Comparison of ENCODE assay signal across 9 cellular contexts in genomic region chr12:103933237-103933636, GRCh38. TPM values are rescaled to one million over a fixed set of nuclear protein-coding genes. Genes with fewer than 3 reads are reported as not detected.
A peak's percentile ranks its signal among the peaks of the same experiment; 100 is the strongest.
DNase-seq lines count a peak whose midpoint lies in the region; ATAC-seq and TF ChIP-seq lines count a peak whose summit lies in the region.
"Had no signal": no experiment of that assay in that cellular context is flagged by ENCODE, and none has a peak within 500 bp of the region (broad histone marks: within the 10 kb centered on the region; RNA-seq: fewer than 3 reads in every experiment).

No MANE protein-coding gene starts in this region.

- peak overlapping the region; percentile 91 for H3K27ac ChIP-seq in CD4-positive, alpha-beta memory T cell (ENCODE audit: low read depth, low read length)
- no peak overlapping the region for H3K27ac ChIP-seq in HEK293 (ENCODE audit: extremely low read depth, low read depth, low read length)

- H3K27me3 ChIP-seq in CD4-positive, alpha-beta memory T cell (ENCODE audit: insufficient read depth, low read length), result no peaks in the 10 kb centered on the region

- H3K36me3 Mint-ChIP-seq in CD4-positive, alpha-beta memory T cell, result peaks cover 30 to 78% of the 10 kb centered on the region in 2 donors
- H3K36me3 Mint-ChIP-seq in nephron (ENCODE audit: low read depth), result peaks cover 54% of the 10 kb centered on the region
- peaks cover 97% of the 10 kb centered on the region for H3K36me3 Mint-ChIP-seq in effector memory CD8-positive, alpha-beta T cell (ENCODE audit: insufficient read depth)

- H3K9me3 Mint-ChIP-seq in CD4-positive, alpha-beta memory T cell, result peaks cover 0 to 3% (median 0%) of the 10 kb centered on the region in 8 donors
- H3K9me3 Mint-ChIP-seq in nephron, result no peaks in the 10 kb centered on the region
- no peaks in the 10 kb centered on the region for H3K9me3 Mint-ChIP-seq in effector memory CD8-positive, alpha-beta T cell

- DNase-seq in CD4-positive, alpha-beta memory T cell, result no peak
- DNase-seq in astrocyte of the hippocampus (ENCODE audit: low read depth, low spot score), result peak; percentile 13
- no peak for DNase-seq in midbrain (lab: John Stamatoyannopoulos, UW)
- DNase-seq in NCI-H524 (lab: John Stamatoyannopoulos, UW), result no peak
- DNase-seq in NCI-H1694 treated with DMSO at 0.1 percent for 48 hours (lab: John Stamatoyannopoulos, UW), result no peak
- no peak for DNase-seq in effector memory CD8-positive, alpha-beta T cell
- DNase-seq: occipital lobe had no signal

- H3K4me1 ChIP-seq in CD4-positive, alpha-beta memory T cell (ENCODE audit: insufficient read depth, low read length), result peaks cover 67% of the 10 kb centered on the region
- peaks cover 10% of the 10 kb centered on the region for H3K4me1 ChIP-seq in HEK293 (ENCODE audit: control insufficient read depth, insufficient read depth, low read length)

- TF ChIP-seq CTCF in HEK293 (tag by site-specific recombination; IDR thresholded peaks at IDR 0.05) (no peak), nephron (IDR thresholded peaks at IDR 0.05; ENCODE audit: unreplicated experiment in 3 of 3) (no peak)

- peaks cover 40 to 81% (median 54%) of the 10 kb centered on the region in 4 donors for H3K4me1 Mint-ChIP-seq in CD4-positive, alpha-beta memory T cell
- H3K4me1 Mint-ChIP-seq in nephron, result peaks cover 52% of the 10 kb centered on the region
- H3K4me1 Mint-ChIP-seq in effector memory CD8-positive, alpha-beta T cell (ENCODE audit: low read depth in 2 of 2), result peaks cover 44 to 52% of the 10 kb centered on the region in 2 donors

- intact Hi-C loops in CD4-positive, alpha-beta memory T cell (cut with micrococcal nuclease), result loop anchor here (5.0 to 10.0 kb wide), 2 partner anchors 352 to 1174 kb away; partner anchors contain the start of gene WASHC4

- H3K4me3 ChIP-seq in CD4-positive, alpha-beta memory T cell (ENCODE audit: low read length in 2 of 2), result no peak overlapping the region
- H3K4me3 ChIP-seq in HEK293 (ENCODE audit: low read depth, low read length), result no peak overlapping the region

- peaks cover 0 to 3% of the 10 kb centered on the region in 2 donors for H3K27me3 Mint-ChIP-seq in CD4-positive, alpha-beta memory T cell
- no peaks in the 10 kb centered on the region for H3K27me3 Mint-ChIP-seq in nephron (ENCODE audit: low read depth)
- no peaks in the 10 kb centered on the region for H3K27me3 Mint-ChIP-seq in effector memory CD8-positive, alpha-beta T cell

- H3K27ac Mint-ChIP-seq in CD4-positive, alpha-beta memory T cell, result peak overlapping the region in 2 of 7 donors; percentile 82 to 99
- no peak overlapping the region for H3K27ac Mint-ChIP-seq in nephron
- peak overlapping the region in 1 of 2 donors; percentile 10 for H3K27ac Mint-ChIP-seq in effector memory CD8-positive, alpha-beta T cell

- H3K9me3 ChIP-seq in CD4-positive, alpha-beta memory T cell (ENCODE audit: control insufficient read depth in 1 of 2, low read length in 2 of 2), result no peaks in the 10 kb centered on the region
- H3K9me3 ChIP-seq in HEK293 (ENCODE audit: control insufficient read depth, insufficient read depth, low read depth, low read length), result no peaks in the 10 kb centered on the region

- POLR2A ChIA-PET in CD4-positive, alpha-beta memory T cell (lab: Charles Lee; ENCODE audit: partially characterized antibody), result interaction anchor here (1.0 kb wide), 1 partner anchor 31 kb away, joined by 3 read pairs; no protein-coding TSS in a partner anchor
- POLR2A ChIA-PET in HEK293 (lab: Yijun Ruan, JAX), result interaction anchor here (0.6 kb wide), 1 partner anchor 23 kb away, joined by 3 read pairs; a partner anchor contains a TSS

- CTCF ChIA-PET in CD4-positive, alpha-beta memory T cell (lab: Charles Lee; ENCODE audit: partially characterized antibody), result no interaction called here
- CTCF ChIA-PET in HEK293 (lab: Yijun Ruan, JAX), result no interaction called here

- H3K4me3 Mint-ChIP-seq in CD4-positive, alpha-beta memory T cell, result peak overlapping the region in 3 of 8 donors; percentile 2 to 54 (median 9)
- peak overlapping the region; percentile 68 to 93 (median 85) for H3K4me3 Mint-ChIP-seq in nephron
- no peak overlapping the region for H3K4me3 Mint-ChIP-seq in effector memory CD8-positive, alpha-beta T cell

- peaks cover 35% of the 10 kb centered on the region for H3K36me3 ChIP-seq in CD4-positive, alpha-beta memory T cell (ENCODE audit: insufficient read depth, low read length)
- H3K36me3 ChIP-seq in HEK293 (ENCODE audit: control insufficient read depth in 2 of 2, insufficient read depth in 1 of 2, low read length in 2 of 2), result peaks cover 49 to 75% of the 10 kb centered on the region in 2 experiments

- no peak for ATAC-seq in effector memory CD8-positive, alpha-beta T cell (replicated peaks)

TF ChIP-seq in HEK293, 187 proteins besides CTCF, POLR2A, EP300 and RAD21:
- TF ChIP-seq ZNF132 (tag by site-specific recombination; IDR thresholded peaks at IDR 0.05; ENCODE audit: borderline replicate concordance), result no peak
- TF ChIP-seq ZNF10 (tag by site-specific recombination; IDR thresholded peaks at IDR 0.05), result no peak
- no peak for TF ChIP-seq ZNF473 (tag by site-specific recombination; IDR thresholded peaks at IDR 0.05)
- TF ChIP-seq ZNF184 (tag by site-specific recombination; IDR thresholded peaks at IDR 0.05), result peak; percentile 92
- no peak for TF ChIP-seq ZBTB10 (tag by site-specific recombination; IDR thresholded peaks at IDR 0.05)
- no peak for TF ChIP-seq ZNF174 (tag by site-specific recombination; IDR thresholded peaks at IDR 0.05)

RNA-seq across cellular contexts. Expression of gene HSP90B1, which starts 3.0 kb away (rescaled TPM):
- 100 to 1,000 TPM; 515 to 534 TPM for total RNA-seq in CD4-positive, alpha-beta memory T cell
- polyA plus RNA-seq in CD4-positive, alpha-beta memory T cell, result 100 to 1,000 TPM; 199 to 253 TPM

RNA-seq across cellular contexts. Expression of gene TDG, which starts 32.4 kb away (rescaled TPM):
- 10 to 100 TPM; 35.1 to 38.3 TPM for total RNA-seq in CD4-positive, alpha-beta memory T cell
- 10 to 100 TPM; 12.9 to 19.3 TPM for polyA plus RNA-seq in CD4-positive, alpha-beta memory T cell

Comparison
In these comparisons a context has a peak if more than half of its experiments do, and no peak if none do; other contexts are left out.
1. H3K4me3 Mint-ChIP-seq: peak in nephron (3 of 3); none in effector memory CD8-positive, alpha-beta T cell (0 of 2).